ENCODE assay signal across 9 cellular contexts in genomic region chr3:141797819-141798405, GRCh38. TPM values are rescaled to one million over a fixed set of nuclear protein-coding genes. Genes with fewer than 3 reads are reported as not detected.
A peak's percentile ranks its signal among the peaks of the same experiment; 100 is the strongest.
DNase-seq lines count a peak whose midpoint lies in the region; ATAC-seq and TF ChIP-seq lines count a peak whose summit lies in the region.
"Had no signal": no experiment of that assay in that cellular context is flagged by ENCODE, and none has a peak within 500 bp of the region (broad histone marks: within the 10 kb centered on the region; RNA-seq: fewer than 3 reads in every experiment).

No MANE protein-coding gene starts in this region.

- H3K27me3 ChIP-seq in CD4-positive, alpha-beta T cell (ENCODE audit: control insufficient read depth, insufficient read depth, low read length) = no peaks in the 10 kb centered on the region

- H3K4me3 ChIP-seq in foreskin fibroblast (ENCODE audit: low read depth in 1 of 2, low read length in 2 of 2) = peak overlapping the region; percentile 37 to 39

- POLR2A ChIA-PET in CD4-positive, alpha-beta T cell (lab: Charles Lee) = interaction anchor here (0.7 to 3.5 kb wide), 10 partner anchors 9 to 781 kb away, joined by 4 to 69 read pairs (median 6); partner anchors contain the start of genes ATP1B3, ATR, PXYLP1 and RNF7
- POLR2A ChIA-PET in activated CD4-positive, alpha-beta memory T cell treated with anti-CD3 and anti-CD28 coated beads for 36 hours (lab: Charles Lee) = interaction anchor here (0.9 to 3.3 kb wide), 4 partner anchors 46 to 79 kb away, joined by 3 to 23 read pairs (median 14); partner anchors contain the start of genes ATP1B3 and RNF7

- TF ChIP-seq CTCF in CD4-positive, alpha-beta T cell (IDR thresholded peaks at IDR 0.05) = no peak
- TF ChIP-seq CTCF in foreskin fibroblast (IDR thresholded peaks at IDR 0.05; ENCODE audit: low read depth, low read length) (no peak), osteocyte (IDR thresholded peaks at IDR 0.05) (no peak), GM13977 (IDR thresholded peaks at IDR 0.05; ENCODE audit: extremely low read depth, insufficient read depth, missing control alignments) (no peak)

- H3K36me3 Mint-ChIP-seq in CD4-positive, alpha-beta T cell (ENCODE audit: low read depth) = no peaks in the 10 kb centered on the region
- H3K36me3 Mint-ChIP-seq in activated CD4-positive, alpha-beta memory T cell treated with anti-CD3 and anti-CD28 coated beads for 36 hours = no peaks in the 10 kb centered on the region
- H3K36me3 Mint-ChIP-seq in osteocyte (ENCODE audit: unreplicated experiment) = no peaks in the 10 kb centered on the region

- peak in 1 of 10 experiments; percentile 10 for DNase-seq in CD4-positive, alpha-beta T cell
- peak; percentile 10 for DNase-seq in activated CD4-positive, alpha-beta memory T cell treated with anti-CD3 and anti-CD28 coated beads for 36 hours
- DNase-seq in foreskin fibroblast (no peak), osteocyte (ENCODE audit: extremely low spot score, unreplicated experiment) (no peak), GM13977 (ENCODE audit: low spot score) (no peak), AG08396 (ENCODE audit: low spot score) (no peak)

- peak overlapping the region; percentile 89 for H3K27ac ChIP-seq in CD4-positive, alpha-beta T cell (ENCODE audit: low read depth, low read length)

- H3K9me3 Mint-ChIP-seq in CD4-positive, alpha-beta T cell = no peaks in the 10 kb centered on the region
- peaks cover 2% of the 10 kb centered on the region for H3K9me3 Mint-ChIP-seq in activated CD4-positive, alpha-beta memory T cell treated with anti-CD3 and anti-CD28 coated beads for 36 hours
- peaks cover 9% of the 10 kb centered on the region for H3K9me3 Mint-ChIP-seq in osteocyte (ENCODE audit: unreplicated experiment)

- peak overlapping the region; percentile 83 for H3K4me3 Mint-ChIP-seq in CD4-positive, alpha-beta T cell
- peak overlapping the region; percentile 84 for H3K4me3 Mint-ChIP-seq in activated CD4-positive, alpha-beta memory T cell treated with anti-CD3 and anti-CD28 coated beads for 36 hours
- peak overlapping the region; percentile 65 for H3K4me3 Mint-ChIP-seq in osteocyte (ENCODE audit: unreplicated experiment)

- intact Hi-C loops in CD4-positive, alpha-beta T cell (cut with DNase I, micrococcal nuclease) = loop anchor here (2.0 to 10.0 kb wide), 3 partner anchors 59 to 77 kb away; partner anchors contain the start of gene RNF7 (in 2 of the 2)
- intact Hi-C loops in activated CD4-positive, alpha-beta memory T cell treated with anti-CD3 and anti-CD28 coated beads for 36 hours (cut with micrococcal nuclease) = loop anchor here (5.0 to 10.0 kb wide), 2 partner anchors 104 to 303 kb away; no protein-coding TSS in a partner anchor

- no peak for ATAC-seq in CD4-positive, alpha-beta T cell (ENCODE audit: poor library complexity)
- ATAC-seq in HG02938 (IDR thresholded peaks at IDR 0.05; ENCODE audit: unreplicated experiment) (no peak), HG03565 (IDR thresholded peaks at IDR 0.05; ENCODE audit: unreplicated experiment) (no peak)

- H3K4me1 Mint-ChIP-seq in CD4-positive, alpha-beta T cell (ENCODE audit: low read depth) = peaks cover 63% of the 10 kb centered on the region
- peaks cover 48% of the 10 kb centered on the region for H3K4me1 Mint-ChIP-seq in activated CD4-positive, alpha-beta memory T cell treated with anti-CD3 and anti-CD28 coated beads for 36 hours (ENCODE audit: low read depth)
- peaks cover 5% of the 10 kb centered on the region for H3K4me1 Mint-ChIP-seq in osteocyte (ENCODE audit: unreplicated experiment)

- H3K9me3 ChIP-seq in CD4-positive, alpha-beta T cell (ENCODE audit: control insufficient read depth, low read length) = no peaks in the 10 kb centered on the region

- peak overlapping the region; percentile 93 for H3K27ac Mint-ChIP-seq in CD4-positive, alpha-beta T cell
- peak overlapping the region; percentile 94 for H3K27ac Mint-ChIP-seq in activated CD4-positive, alpha-beta memory T cell treated with anti-CD3 and anti-CD28 coated beads for 36 hours
- H3K27ac Mint-ChIP-seq in osteocyte (ENCODE audit: unreplicated experiment) = peak overlapping the region; percentile 97

- in situ Hi-C loops in GM13977 (cut with MboI; ENCODE audit: low pct_unique_long_range_greater_than_20kb, low sequenced_read_pairs, unreplicated experiment) = no loop called here

- H3K27me3 Mint-ChIP-seq in CD4-positive, alpha-beta T cell = no peaks in the 10 kb centered on the region
- no peaks in the 10 kb centered on the region for H3K27me3 Mint-ChIP-seq in activated CD4-positive, alpha-beta memory T cell treated with anti-CD3 and anti-CD28 coated beads for 36 hours
- peaks cover 7% of the 10 kb centered on the region for H3K27me3 Mint-ChIP-seq in osteocyte (ENCODE audit: unreplicated experiment)

- CTCF ChIA-PET in CD4-positive, alpha-beta T cell (lab: Charles Lee) = interaction anchor here (1.2 to 3.3 kb wide), 2 partner anchors 16 to 77 kb away, joined by 3 to 22 read pairs; no protein-coding TSS in a partner anchor
- CTCF ChIA-PET in activated CD4-positive, alpha-beta memory T cell treated with anti-CD3 and anti-CD28 coated beads for 36 hours (lab: Charles Lee) = interaction anchor here (0.7 to 3.5 kb wide), 9 partner anchors 31 to 486 kb away, joined by 3 to 38 read pairs (median 3); partner anchors contain the start of gene RNF7

RNA-seq across cellular contexts. Expression of gene GRK7, which starts 34.7 kb away (rescaled TPM):
- under 1 TPM; 0.19 to 0.22 TPM for total RNA-seq in CD4-positive, alpha-beta T cell
- total RNA-seq in activated CD4-positive, alpha-beta memory T cell treated with anti-CD3 and anti-CD28 coated beads for 36 hours = not detected
- total RNA-seq in osteocyte = not detected in 2 replicates
- total RNA-seq: kidney epithelial cell had no signal

RNA-seq across cellular contexts. Expression of gene RNF7, which starts 59.8 kb away (rescaled TPM):
- 10 to 100 TPM; 60.7 to 65.7 TPM for total RNA-seq in CD4-positive, alpha-beta T cell
- total RNA-seq in activated CD4-positive, alpha-beta memory T cell treated with anti-CD3 and anti-CD28 coated beads for 36 hours = 10 to 100 TPM; 54.0 to 58.9 TPM
- 84.3 and 87.4 TPM in 2 replicates for total RNA-seq in osteocyte
